29 cellular contexts compared by ENCODE assay signal in the genomic region with DNA sequence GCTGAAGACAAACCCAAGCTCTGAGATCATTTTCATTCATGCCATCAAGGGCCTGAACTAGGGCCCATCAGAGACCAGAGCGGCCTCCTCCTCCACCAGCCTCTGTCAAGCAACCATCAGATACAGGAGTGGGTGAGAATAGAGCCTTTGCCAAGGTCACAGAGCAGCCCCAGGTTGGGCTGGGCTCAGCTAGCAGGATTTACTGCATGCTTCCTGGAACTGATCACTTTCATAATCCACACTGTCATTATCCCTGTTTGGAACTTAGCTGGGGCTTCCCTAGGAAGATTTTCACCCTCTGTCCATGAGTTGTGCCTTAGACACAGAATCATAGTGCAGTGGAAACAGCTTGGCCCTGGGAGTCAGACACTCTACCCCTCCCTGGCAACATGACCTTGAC. TPM values are rescaled to one million over a fixed set of nuclear protein-coding genes. Genes with fewer than 3 reads are reported as not detected.
"Had no signal": no experiment of that assay in that cellular context is flagged by ENCODE, and none has a peak within 500 bp of the region (broad histone marks: within the 10 kb centered on the region; RNA-seq: fewer than 3 reads in every experiment).

No MANE protein-coding gene starts in this region.

- H3K4me3 ChIP-seq: dorsolateral prefrontal cortex, gastrocnemius medialis, lung, neural progenitor cell, prostate gland, right atrium auricular region, testis, tibial artery had no signal

- H3K36me3 Mint-ChIP-seq: mesothelial cell of epicardium; naive thymus-derived CD4-positive, alpha-beta T cell; neural progenitor cell; stimulated activated memory B cell treated with anti-CD40 and anti-IgM and Interleukin-4, amounts not matched to agents 10 μg/mL and 1 μg/mL and 100 μg/mL, for 72 hours; type B pancreatic cell had no signal

- DNase-seq: effector CD4-positive, alpha-beta T cell; foreskin fibroblast; gastrocnemius medialis; naive thymus-derived CD4-positive, alpha-beta T cell; stimulated activated CD4-positive, alpha-beta T cell treated with anti-CD3 and anti-CD28 coated beads, Interleukin-2, amount 100 ng/mL, for 24 hours; stimulated activated CD4-positive, alpha-beta T cell treated with anti-CD3 and anti-CD28 coated beads, Interleukin-4, amount 100 ng/mL, for 24 hours; stimulated activated naive CD8-positive, alpha-beta T cell treated with anti-CD3 and anti-CD28 coated beads, Interleukin-15, Interleukin-2, amounts not matched to agents 100 U/mL and 50 U/mL, for 24 hours; substantia nigra; testis had no signal

- H3K27ac ChIP-seq: dorsolateral prefrontal cortex, gastrocnemius medialis, neural progenitor cell, prostate gland, right atrium auricular region, testis, tibial artery had no signal

- H3K9me3 ChIP-seq: gastrocnemius medialis, prostate gland, right atrium auricular region, testis, tibial artery had no signal

- H3K27ac Mint-ChIP-seq: memory B cell; mesothelial cell of epicardium; naive thymus-derived CD4-positive, alpha-beta T cell; nephron; neural progenitor cell; stimulated activated memory B cell treated with anti-CD40 and anti-IgM and Interleukin-4, amounts not matched to agents 10 μg/mL and 1 μg/mL and 100 μg/mL, for 72 hours; type B pancreatic cell had no signal

- H3K4me1 ChIP-seq: gastrocnemius medialis, neural progenitor cell, prostate gland, right atrium auricular region, testis, tibial artery had no signal

- H3K36me3 ChIP-seq: gastrocnemius medialis, neural progenitor cell, prostate gland, right atrium auricular region, tibial artery had no signal

- H3K4me1 Mint-ChIP-seq: mesothelial cell of epicardium, nephron, neural progenitor cell had no signal

- ATAC-seq: gastrocnemius medialis; left lobe of liver; naive thymus-derived CD4-positive, alpha-beta T cell; sciatic nerve; stimulated activated memory B cell treated with anti-CD40 and anti-IgM and Interleukin-4, amounts not matched to agents 10 μg/mL and 1 μg/mL and 100 μg/mL, for 72 hours; stimulated activated naive CD8-positive, alpha-beta T cell treated with anti-CD3 and anti-CD28 coated beads, Interleukin-15, Interleukin-2, amounts not matched to agents 100 U/mL and 50 U/mL, for 24 hours had no signal

- H3K9me3 Mint-ChIP-seq: type B pancreatic cell had no signal

- H3K4me3 Mint-ChIP-seq: memory B cell; mesothelial cell of epicardium; naive thymus-derived CD4-positive, alpha-beta T cell; nephron; neural progenitor cell; stimulated activated memory B cell treated with anti-CD40 and anti-IgM and Interleukin-4, amounts not matched to agents 10 μg/mL and 1 μg/mL and 100 μg/mL, for 72 hours; type B pancreatic cell had no signal

- H3K27me3 ChIP-seq: dorsolateral prefrontal cortex, gastrocnemius medialis, right atrium auricular region, testis had no signal

RNA-seq across cellular contexts. Expression of a gene that starts 5.1 kb away (rescaled TPM):
- total RNA-seq: dorsolateral prefrontal cortex; gastrocnemius medialis; glomerular endothelial cell; left lobe of liver; liver; lung; mesothelial cell of epicardium; mucosa of gallbladder; naive thymus-derived CD4-positive, alpha-beta T cell; osteocyte; prostate gland; right atrium auricular region; sciatic nerve; skeletal muscle tissue; testis; urinary bladder had no signal
- polyA plus RNA-seq: liver; lung; naive thymus-derived CD4-positive, alpha-beta T cell; urinary bladder had no signal

RNA-seq across cellular contexts. Expression of a gene that starts 19.4 kb away (rescaled TPM):
- total RNA-seq: gastrocnemius medialis, glomerular endothelial cell, left lobe of liver, liver, lung, mesothelial cell of epicardium, osteocyte, right atrium auricular region had no signal
- polyA plus RNA-seq: keratinocyte, liver had no signal

RNA-seq across cellular contexts. Expression of a gene that starts 55.6 kb away (rescaled TPM):
- total RNA-seq: mesothelial cell of epicardium had no signal
